In genomic region chr10:14703631-14704001, GRCh38 we compare ENCODE assay signal across 19 cellular contexts.
DNase-seq lines count a peak whose midpoint lies in the region; ATAC-seq and TF ChIP-seq lines count a peak whose summit lies in the region.
"Had no signal": no experiment of that assay in that cellular context is flagged by ENCODE, and none has a peak within 500 bp of the region (broad histone marks: within the 10 kb centered on the region; RNA-seq: fewer than 3 reads in every experiment).

No MANE protein-coding gene starts in this region.

- ATAC-seq in heart left ventricle (peak in 3 of 4 donors; percentile 27 to 71 (median 56)), left ventricle myocardium superior (peak; percentile 78), GM19463 (IDR thresholded peaks at IDR 0.05; ENCODE audit: unreplicated experiment) (no peak), GM18517 (IDR thresholded peaks at IDR 0.05; ENCODE audit: unreplicated experiment) (no peak)
- ATAC-seq: HCT116 had no signal

- H3K27ac Mint-ChIP-seq in brain: peak overlapping the region in 4 of 5 experiments; percentile 42 to 89 (median 63)
- H3K27ac Mint-ChIP-seq: HFFc6 had no signal

- intact Hi-C loops in heart left ventricle (cut with DNase I) (no loop called here), left ventricle myocardium inferior (cut with micrococcal nuclease) (no loop called here), left ventricle myocardium superior (cut with micrococcal nuclease) (no loop called here)

- H3K4me1 Mint-ChIP-seq in brain: no peaks in the 10 kb centered on the region
- H3K4me1 Mint-ChIP-seq: CD8-positive, alpha-beta memory T cell had no signal

- H3K36me3 Mint-ChIP-seq in brain: no peaks in the 10 kb centered on the region
- H3K36me3 Mint-ChIP-seq: CD4-positive, CD25-positive, alpha-beta regulatory T cell had no signal

- WGBS in heart left ventricle, 4 donors: 66 to 75% (median 70%) methylated on average over 3 of the region's 3 CpGs

- TF ChIP-seq POLR2A in heart left ventricle (IDR thresholded peaks at IDR 0.05): no peak

- peaks cover 3% of the 10 kb centered on the region for H3K27me3 Mint-ChIP-seq in brain

- TF ChIP-seq CTCF in heart left ventricle (IDR thresholded peaks at IDR 0.05) (no peak), left ventricle myocardium inferior (IDR thresholded peaks at IDR 0.05; ENCODE audit: borderline replicate concordance) (no peak), brain (conservative IDR thresholded peaks at IDR 0.05) (no peak), foreskin fibroblast (IDR thresholded peaks at IDR 0.05; ENCODE audit: low read depth, low read length) (no peak)

- DNase-seq in heart left ventricle (no peak), left ventricle myocardium inferior (no peak), left ventricle myocardium superior (no peak), foreskin fibroblast (no peak)
- DNase-seq: BE2C; C1 segment of cervical spinal cord; CD4-positive, CD25-positive, alpha-beta regulatory T cell; CD8-positive, alpha-beta memory T cell; COR-L47; DMS153; DMS79; GDM1; GOT3; H7; HFFc6 had no signal

- no peaks in the 10 kb centered on the region for H3K36me3 ChIP-seq in heart left ventricle
- no peaks in the 10 kb centered on the region for H3K36me3 ChIP-seq in left ventricle myocardium inferior
- H3K36me3 ChIP-seq: BE2C had no signal

- H3K4me1 ChIP-seq in heart left ventricle (peaks cover 0 to 5% (median 0%) of the 10 kb centered on the region in 12 donors), left ventricle myocardium inferior (no peaks in the 10 kb centered on the region)

- H3K4me3 Mint-ChIP-seq in brain: peak overlapping the region in 2 of 5 experiments; percentile 19 to 36
- H3K4me3 Mint-ChIP-seq: CD4-positive, CD25-positive, alpha-beta regulatory T cell; CD8-positive, alpha-beta memory T cell; HFFc6 had no signal

- H3K4me3 ChIP-seq in heart left ventricle (no peak overlapping the region), left ventricle myocardium inferior (no peak overlapping the region), foreskin fibroblast (ENCODE audit: low read depth in 1 of 2, low read length in 2 of 2) (no peak overlapping the region)

- no peaks in the 10 kb centered on the region for H3K9me3 ChIP-seq in heart left ventricle
- peaks cover 4% of the 10 kb centered on the region for H3K9me3 ChIP-seq in left ventricle myocardium inferior (replicated peaks)
- H3K9me3 ChIP-seq: BE2C had no signal

- no peak overlapping the region for H3K27ac ChIP-seq in heart left ventricle
- no peak overlapping the region for H3K27ac ChIP-seq in left ventricle myocardium inferior (replicated peaks)

- H3K27me3 ChIP-seq in heart left ventricle (no peaks in the 10 kb centered on the region), left ventricle myocardium inferior (ENCODE audit: low read depth) (no peaks in the 10 kb centered on the region)
- H3K27me3 ChIP-seq: BE2C had no signal

- peaks cover 0 to 10% (median 5%) of the 10 kb centered on the region in 5 experiments for H3K9me3 Mint-ChIP-seq in brain
- H3K9me3 Mint-ChIP-seq: CD4-positive, CD25-positive, alpha-beta regulatory T cell; CD8-positive, alpha-beta memory T cell; HFFc6 had no signal

Comparison
In these comparisons a context has a peak if more than half of its experiments do, and no peak if none do; other contexts are left out.
1. ATAC-seq: peak in heart left ventricle (3 of 4) and left ventricle myocardium superior (single experiment); none in GM19463 (single experiment) and GM18517 (single experiment).